18 cellular contexts compared by ENCODE assay signal in genomic region chr7:141145630-141145982, GRCh38.
"Had no signal": no experiment of that assay in that cellular context is flagged by ENCODE, and none has a peak within 500 bp of the region (broad histone marks: within the 10 kb centered on the region; RNA-seq: fewer than 3 reads in every experiment).

No MANE protein-coding gene starts in this region.

- DNase-seq: activated CD4-positive, alpha-beta T cell treated with anti-CD3 and anti-CD28 coated beads, Interleukin-2, amount 50 U/mL, for 4 hours; activated gamma-delta T cell treated with Interleukin-2 at 50 U/mL for 16 hours; activated T-cell treated with anti-CD3 and anti-CD28 coated beads, Interleukin-2, amount 50 U/mL, for 72 hours; heart left ventricle; left ventricle myocardium inferior; naive thymus-derived CD8-positive, alpha-beta T cell; ovary; psoas muscle; right lobe of liver; spleen; stimulated activated CD4-positive, alpha-beta T cell treated with anti-CD3 and anti-CD28 coated beads, Interleukin-4, amount 100 ng/mL, for 4 hours; T-helper 2 cell had no signal

- H3K27me3 ChIP-seq: gastroesophageal sphincter, heart left ventricle, ovary, right lobe of liver, spleen, upper lobe of left lung had no signal

- H3K4me3 ChIP-seq: gastroesophageal sphincter, heart left ventricle, left ventricle myocardium inferior, ovary, psoas muscle, right lobe of liver, spleen, thoracic aorta, upper lobe of left lung had no signal

- H3K27ac ChIP-seq: epithelial cell of prostate, gastroesophageal sphincter, heart left ventricle, left ventricle myocardium inferior, ovary, psoas muscle, right lobe of liver, spleen, thoracic aorta, upper lobe of left lung had no signal

- H3K27ac Mint-ChIP-seq: activated naive CD4-positive, alpha-beta T cell treated with anti-CD3 and anti-CD28 coated beads, Interleukin-2, amount 50 U/mL, for 72 hours; activated T-cell treated with anti-CD3 and anti-CD28 coated beads, Interleukin-2, amount 50 U/mL, for 72 hours had no signal

- H3K36me3 ChIP-seq: gastroesophageal sphincter, heart left ventricle, left ventricle myocardium inferior, ovary, right lobe of liver, spleen, thoracic aorta, upper lobe of left lung had no signal

- H3K36me3 Mint-ChIP-seq: activated naive CD4-positive, alpha-beta T cell treated with anti-CD3 and anti-CD28 coated beads, Interleukin-2, amount 50 U/mL, for 72 hours; naive thymus-derived CD8-positive, alpha-beta T cell; stimulated activated naive B cell treated with anti-CD40 and anti-IgM and Interleukin-4, amounts not matched to agents 10 μg/mL and 1 μg/mL and 100 μg/mL, for 72 hours had no signal

- ATAC-seq: activated naive CD4-positive, alpha-beta T cell treated with anti-CD3 and anti-CD28 coated beads, Interleukin-2, amount 50 U/mL, for 72 hours; activated T-cell treated with anti-CD3 and anti-CD28 coated beads, Interleukin-2, amount 50 U/mL, for 72 hours; gastroesophageal sphincter; heart left ventricle; naive thymus-derived CD8-positive, alpha-beta T cell; psoas muscle; right lobe of liver had no signal

- H3K4me3 Mint-ChIP-seq: activated T-cell treated with anti-CD3 and anti-CD28 coated beads, Interleukin-2, amount 50 U/mL, for 72 hours; naive thymus-derived CD8-positive, alpha-beta T cell; stimulated activated naive B cell treated with anti-CD40 and anti-IgM and Interleukin-4, amounts not matched to agents 10 μg/mL and 1 μg/mL and 100 μg/mL, for 72 hours had no signal

- H3K4me1 ChIP-seq: gastroesophageal sphincter, heart left ventricle, left ventricle myocardium inferior, psoas muscle, right lobe of liver, spleen, upper lobe of left lung had no signal

- H3K9me3 ChIP-seq: ovary, right lobe of liver, thoracic aorta had no signal

- H3K9me3 Mint-ChIP-seq: activated naive CD4-positive, alpha-beta T cell treated with anti-CD3 and anti-CD28 coated beads, Interleukin-2, amount 50 U/mL, for 72 hours had no signal

- H3K4me1 Mint-ChIP-seq: naive thymus-derived CD8-positive, alpha-beta T cell had no signal
